ENCODE assay signal across 16 cellular contexts in the genomic region with DNA sequence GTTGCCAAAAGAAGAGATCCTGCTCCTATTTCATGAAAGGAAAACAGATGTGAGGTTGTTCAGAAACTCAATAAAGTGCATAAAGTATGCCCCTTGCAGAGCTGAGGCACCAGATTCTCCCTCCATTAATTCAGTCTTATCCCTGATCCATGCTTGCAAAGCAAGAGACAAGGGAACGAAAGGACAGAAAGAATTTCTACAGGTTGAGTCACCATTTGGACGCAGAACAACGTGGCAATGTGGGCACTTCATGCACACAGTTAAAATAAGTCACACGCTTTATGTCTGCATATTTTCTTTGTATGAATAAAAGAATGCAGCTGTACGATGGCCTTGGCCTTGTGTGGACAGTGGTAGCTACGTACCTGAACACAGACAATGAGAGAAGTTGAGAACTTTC.
A peak's percentile ranks its signal among the peaks of the same experiment; 100 is the strongest.
DNase-seq lines count a peak whose midpoint lies in the region; ATAC-seq, FAIRE-seq and TF ChIP-seq lines count a peak whose summit lies in the region.
"Had no signal": no experiment of that assay in that cellular context is flagged by ENCODE, and none has a peak within 500 bp of the region (broad histone marks: within the 10 kb centered on the region; RNA-seq: fewer than 3 reads in every experiment).

No MANE protein-coding gene starts in this region.

- FAIRE-seq in RCC 7860 (lab: Jason Lieb, UNC): peak; percentile 87
- FAIRE-seq: GM18507, GM19239, pancreas had no signal

- H3K36me3 ChIP-seq in skeletal muscle satellite cell (ENCODE audit: insufficient read depth, low read length) (no peaks in the 10 kb centered on the region), HAP-1 (replicated peaks) (no peaks in the 10 kb centered on the region)
- H3K36me3 ChIP-seq: pancreas had no signal

- TF ChIP-seq CTCF in coronary artery (IDR thresholded peaks at IDR 0.05): no peak

- DNase-seq in DMS 273 (lab: John Stamatoyannopoulos, UW; ENCODE audit: unreplicated experiment) (peak; percentile 4), DMS 273 treated with DMSO at 0.1 percent for 48 hours (lab: John Stamatoyannopoulos, UW) (no peak), RCC 7860 (ENCODE audit: low spot score) (peak; percentile 77), coronary artery (ENCODE audit: low spot score) (peak; percentile 21), HAP-1 (ENCODE audit: low spot score in 2 of 2) (no peak)
- DNase-seq: 8988T; COR-L47; NCI-H1092 treated with DMSO at 0.1 percent for 48 hours; pancreas; spleen; stimulated activated naive CD8-positive, alpha-beta T cell treated with anti-CD3 and anti-CD28 coated beads, Interleukin-15, amount 100 ng/mL, for 72 hours had no signal

- no peak overlapping the region for H3K9ac ChIP-seq in skeletal muscle satellite cell (ENCODE audit: low read depth, low read length)

- H3K4me3 ChIP-seq in coronary artery (no peak overlapping the region), skeletal muscle satellite cell (ENCODE audit: low read length) (no peak overlapping the region), HAP-1 (no peak overlapping the region)
- H3K4me3 ChIP-seq: pancreas, spleen had no signal

- H3K4me2 ChIP-seq in skeletal muscle satellite cell (ENCODE audit: low read length): peak overlapping the region; percentile 18

- H3K27me3 ChIP-seq in skeletal muscle satellite cell (ENCODE audit: control insufficient read depth, insufficient read depth, low read length) (no peaks in the 10 kb centered on the region), HAP-1 (ENCODE audit: low read depth) (0 out of 2 replicates have a peak, but pooled peaks cover 6% of the 10 kb centered on the region)
- H3K27me3 ChIP-seq: pancreas, spleen had no signal

- H3K9me3 ChIP-seq in skeletal muscle satellite cell (replicated peaks; ENCODE audit: low read length) (no peaks in the 10 kb centered on the region), HAP-1 (no peaks in the 10 kb centered on the region)
- H3K9me3 ChIP-seq: pancreas, spleen had no signal

- ATAC-seq in HG02973 (IDR thresholded peaks at IDR 0.05; ENCODE audit: unreplicated experiment) (no peak), GM21360 (IDR thresholded peaks at IDR 0.05; ENCODE audit: unreplicated experiment) (no peak)
- ATAC-seq: pancreas; stimulated activated naive CD8-positive, alpha-beta T cell treated with anti-CD3 and anti-CD28 coated beads, Interleukin-15, amount 100 ng/mL, for 72 hours had no signal

- H3K4me1 ChIP-seq in skeletal muscle satellite cell (ENCODE audit: control insufficient read depth, insufficient read depth, low read length) (peaks cover 4% of the 10 kb centered on the region), HAP-1 (no peaks in the 10 kb centered on the region)
- H3K4me1 ChIP-seq: pancreas had no signal

- in situ Hi-C loops in HAP-1 (cut with MboI; ENCODE audit: low sequenced_read_pairs): no loop called here

- no peak overlapping the region for H3K27ac ChIP-seq in coronary artery
- H3K27ac ChIP-seq: pancreas, spleen had no signal

Comparison
In these comparisons a context has a peak if more than half of its experiments do, and no peak if none do; other contexts are left out.
1. DNase-seq: peak in DMS 273 (single experiment), RCC 7860 (single experiment) and coronary artery (single experiment); none in DMS 273 treated with DMSO at 0.1 percent for 48 hours (single experiment) and HAP-1 (0 of 2).